Comparison of ENCODE assay signal across 20 cellular contexts in genomic region chr3:34881026-34881425, GRCh38.
DNase-seq lines count a peak whose midpoint lies in the region; ATAC-seq, FAIRE-seq and TF ChIP-seq lines count a peak whose summit lies in the region.
"Had no signal": no experiment of that assay in that cellular context is flagged by ENCODE, and none has a peak within 500 bp of the region (broad histone marks: within the 10 kb centered on the region; RNA-seq: fewer than 3 reads in every experiment).

No MANE protein-coding gene starts in this region.

- no peak for FAIRE-seq in astrocyte (lab: Jason Lieb, UNC)
- FAIRE-seq: D721Med had no signal

- CTCF ChIA-PET in Caco-2 (lab: Charles Lee), result no interaction called here

- no peak overlapping the region for H2AFZ ChIP-seq in astrocyte (ENCODE audit: low read depth, low read length)

- H3K27me3 ChIP-seq in astrocyte (ENCODE audit: insufficient read depth, low read length) (no peaks in the 10 kb centered on the region), Caco-2 (replicated peaks; ENCODE audit: control insufficient read depth, insufficient read depth, low read length) (no peaks in the 10 kb centered on the region)
- H3K27me3 ChIP-seq: BE2C had no signal

- H3K36me3 Mint-ChIP-seq in astrocyte (ENCODE audit: low read depth, unreplicated experiment) (no peaks in the 10 kb centered on the region), Caco-2 (ENCODE audit: insufficient read depth, unreplicated experiment) (no peaks in the 10 kb centered on the region)
- H3K36me3 Mint-ChIP-seq: CD4-positive, alpha-beta memory T cell had no signal

- no peaks in the 10 kb centered on the region for H3K79me2 ChIP-seq in astrocyte (ENCODE audit: insufficient read depth, low read length)

- H3K4me3 Mint-ChIP-seq in astrocyte (ENCODE audit: unreplicated experiment) (no peak overlapping the region), Caco-2 (ENCODE audit: unreplicated experiment) (no peak overlapping the region)
- H3K4me3 Mint-ChIP-seq: CD4-positive, alpha-beta memory T cell had no signal

- H3K36me3 ChIP-seq in astrocyte (ENCODE audit: insufficient read depth, low read length) (no peaks in the 10 kb centered on the region), Caco-2 (ENCODE audit: control insufficient read depth, insufficient read depth, low read length) (no peaks in the 10 kb centered on the region)
- H3K36me3 ChIP-seq: BE2C had no signal

- ATAC-seq in GM18868 (IDR thresholded peaks at IDR 0.05; ENCODE audit: unreplicated experiment) (peak; percentile 80), GM21576 (IDR thresholded peaks at IDR 0.05; ENCODE audit: unreplicated experiment) (peak; percentile 47), HG02973 (IDR thresholded peaks at IDR 0.05; ENCODE audit: unreplicated experiment) (peak; percentile 54)
- ATAC-seq: HCT116 had no signal

- H3K27ac ChIP-seq in astrocyte (ENCODE audit: low read depth, low read length), result no peak overlapping the region

- no peak overlapping the region for H3K9ac ChIP-seq in astrocyte (ENCODE audit: low read length)

- POLR2A ChIA-PET in Caco-2 (lab: Charles Lee), result no interaction called here

- H3K4me3 ChIP-seq in astrocyte (ENCODE audit: insufficient read depth, low read depth, low read length) (no peak overlapping the region), Caco-2 (ENCODE audit: low read depth, low read length) (no peak overlapping the region)

- no peaks in the 10 kb centered on the region for H3K4me1 Mint-ChIP-seq in astrocyte (ENCODE audit: low read depth, unreplicated experiment)
- H3K4me1 Mint-ChIP-seq in Caco-2 (ENCODE audit: low read depth, unreplicated experiment), result no peaks in the 10 kb centered on the region
- H3K4me1 Mint-ChIP-seq: CD4-positive, alpha-beta memory T cell had no signal

- no TSS peak for BruUV-seq in Caco-2 (replicated peaks; lab: Mats Ljungman, UMichigan)

- no peaks in the 10 kb centered on the region for H4K20me1 ChIP-seq in astrocyte (ENCODE audit: insufficient read depth, low read length)

- no peak overlapping the region for H3K4me2 ChIP-seq in astrocyte (ENCODE audit: low read length)

- TF ChIP-seq CTCF in astrocyte (IDR thresholded peaks at IDR 0.05; ENCODE audit: insufficient read depth, low read depth, low read length) (no peak), Caco-2 (IDR thresholded peaks at IDR 0.05; ENCODE audit: insufficient read depth in 1 of 2, low read depth in 1 of 2, low read length in 1 of 2, severe bottlenecking in 1 of 2, unreplicated experiment in 1 of 2) (no peak)

- intact Hi-C loops in Caco-2 (cut with micrococcal nuclease; ENCODE audit: unreplicated experiment), result loop anchor here (5.0 kb wide), 1 partner anchor 411 kb away; no protein-coding TSS in a partner anchor

- DNase-seq in astrocyte (ENCODE audit: low read depth) (peak; percentile 0), activated T-cell treated with anti-CD3 and anti-CD28 coated beads for 4 hours (no peak), NOMO-1 treated with dmso at 0.1 percent for 144 hours (lab: John Stamatoyannopoulos, UW; ENCODE audit: unreplicated experiment) (no peak), GF-D8 (lab: John Stamatoyannopoulos, UW) (no peak), Caco-2 (no peak)
- DNase-seq: BE2C; CD4-positive, alpha-beta memory T cell; DMS79 treated with DMSO at 0.1 percent for 48 hours; GDM1; Karpas-422; MM.1S; NCI-H1105; NCI-H1930; NCI-H510A treated with DMSO at 0.1 percent for 48 hours; SIG-M5 had no signal

- no peak overlapping the region for H3K27ac Mint-ChIP-seq in astrocyte (ENCODE audit: unreplicated experiment)
- no peak overlapping the region for H3K27ac Mint-ChIP-seq in Caco-2 (ENCODE audit: unreplicated experiment)
- H3K27ac Mint-ChIP-seq: CD4-positive, alpha-beta memory T cell had no signal

- H3K9me3 ChIP-seq in astrocyte (ENCODE audit: insufficient read depth, low read depth, low read length) (no peaks in the 10 kb centered on the region), Caco-2 (no peaks in the 10 kb centered on the region)
- H3K9me3 ChIP-seq: BE2C had no signal

- no peaks in the 10 kb centered on the region for H3K27me3 Mint-ChIP-seq in astrocyte (ENCODE audit: low read depth, unreplicated experiment)
- H3K27me3 Mint-ChIP-seq in Caco-2 (ENCODE audit: insufficient read depth, unreplicated experiment), result no peaks in the 10 kb centered on the region
- H3K27me3 Mint-ChIP-seq: CD4-positive, alpha-beta memory T cell had no signal

- H3K9me3 Mint-ChIP-seq in astrocyte (ENCODE audit: unreplicated experiment) (no peaks in the 10 kb centered on the region), Caco-2 (ENCODE audit: unreplicated experiment) (no peaks in the 10 kb centered on the region)

- H3K4me1 ChIP-seq in astrocyte (ENCODE audit: insufficient read depth, low read length) (no peaks in the 10 kb centered on the region), Caco-2 (no peaks in the 10 kb centered on the region)
- H3K4me1 ChIP-seq: BE2C had no signal
